Comparison of ENCODE assay signal across 8 cellular contexts in genomic region chr6:3054229-3055157, GRCh38. TPM values are rescaled to one million over a fixed set of nuclear protein-coding genes. Genes with fewer than 3 reads are reported as not detected.
DNase-seq lines count a peak whose midpoint lies in the region; ATAC-seq and TF ChIP-seq lines count a peak whose summit lies in the region.
"Not testable (repeated sequence)": the region's sequence is repeated elsewhere in the genome, so short reads cannot be mapped to it uniquely, and the experiment has no call there.

No MANE protein-coding gene starts in this region.

- H3K36me3 ChIP-seq in CD8-positive, alpha-beta T cell (ENCODE audit: insufficient read depth, low read length); NT2/D1 (ENCODE audit: insufficient read depth, insufficient read length, low read length); iPS-20b (ENCODE audit: insufficient read depth, low read depth, low read length); neuronal stem cell (replicated peaks in 1 of 2; ENCODE audit: control insufficient read depth in 2 of 2, insufficient read depth in 2 of 2, low read length in 2 of 2); thymus (ENCODE audit: control insufficient read depth, insufficient read depth): not testable (repeated sequence)

- ATAC-seq in CD8-positive, alpha-beta T cell = not testable (repeated sequence)

- TF ChIP-seq CTCF in CD8-positive, alpha-beta T cell (IDR thresholded peaks at IDR 0.05); endothelial cell (IDR thresholded peaks at IDR 0.05; ENCODE audit: unreplicated experiment): not testable (repeated sequence)

- not testable (repeated sequence) for H3K23ac ChIP-seq in neuronal stem cell (ENCODE audit: low read depth, low read length, poor library complexity)

- not testable (repeated sequence) for H3K4me1 ChIP-seq in CD8-positive, alpha-beta T cell (ENCODE audit: insufficient read depth, low read length); NT2/D1 (ENCODE audit: insufficient read depth, insufficient read length); neuronal stem cell (ENCODE audit: control insufficient read depth in 2 of 2, insufficient read depth in 1 of 2, low read depth in 1 of 2, low read length in 2 of 2); thymus (ENCODE audit: control insufficient read depth, insufficient read depth, low read length)
- peaks cover 14% of the 10 kb centered on the region; the same call in 1 of the 2 replicates for H3K4me1 ChIP-seq in iPS-20b (ENCODE audit: insufficient read depth, low read length)

- peaks cover 18% of the 10 kb centered on the region for H3K4me1 Mint-ChIP-seq in CD8-positive, alpha-beta T cell (ENCODE audit: low read depth)
- H3K4me1 Mint-ChIP-seq in activated naive CD4-positive, alpha-beta T cell treated with anti-CD3 and anti-CD28 coated beads, Interleukin-2, amount 10 ng/mL, durations not matched to agents 7 days and 5 days = peaks cover 46% of the 10 kb centered on the region
- peaks cover 16% of the 10 kb centered on the region for H3K4me1 Mint-ChIP-seq in endothelial cell (ENCODE audit: unreplicated experiment)

- peak overlapping the region; percentile 85 for H3K18ac ChIP-seq in neuronal stem cell (ENCODE audit: low read length)

- intact Hi-C loops in CD8-positive, alpha-beta T cell (cut with DNase I, micrococcal nuclease) = loop anchor here (1.0 to 5.0 kb wide), 3 partner anchors 122 to 263 kb away; partner anchors contain the start of gene SERPINB1 (in 1 of the 2)

- not testable (repeated sequence) for H2BK120ac ChIP-seq in neuronal stem cell (ENCODE audit: low read depth, low read length)

- not testable (repeated sequence) for H3K9me3 ChIP-seq in CD8-positive, alpha-beta T cell (ENCODE audit: low read length); NT2/D1 (ENCODE audit: insufficient read depth, low read length); iPS-20b (ENCODE audit: insufficient read depth, low read depth, low read length); neuronal stem cell (replicated peaks in 1 of 2; ENCODE audit: control insufficient read depth in 2 of 2, insufficient read depth in 1 of 2, low read depth in 1 of 2, low read length in 2 of 2); thymus (ENCODE audit: control insufficient read depth)

- H4K91ac ChIP-seq in neuronal stem cell (ENCODE audit: low read depth, low read length, poor library complexity) = not testable (repeated sequence)

- H2AFZ ChIP-seq in neuronal stem cell (ENCODE audit: low read length) = peak overlapping the region; percentile 49

- H3K27ac Mint-ChIP-seq in CD8-positive, alpha-beta T cell; activated naive CD4-positive, alpha-beta T cell treated with anti-CD3 and anti-CD28 coated beads, Interleukin-2, amount 10 ng/mL, durations not matched to agents 7 days and 5 days: not testable (repeated sequence)
- H3K27ac Mint-ChIP-seq in endothelial cell (ENCODE audit: unreplicated experiment) = peak overlapping the region; percentile 91

- not testable (repeated sequence) for H2BK5ac ChIP-seq in neuronal stem cell (ENCODE audit: low read length)

- H3K27me3 Mint-ChIP-seq in CD8-positive, alpha-beta T cell (ENCODE audit: low read depth); endothelial cell (ENCODE audit: unreplicated experiment): not testable (repeated sequence)
- peaks cover 36% of the 10 kb centered on the region for H3K27me3 Mint-ChIP-seq in activated naive CD4-positive, alpha-beta T cell treated with anti-CD3 and anti-CD28 coated beads, Interleukin-2, amount 10 ng/mL, durations not matched to agents 7 days and 5 days

- H3K79me1 ChIP-seq in neuronal stem cell (ENCODE audit: low read depth, low read length) = not testable (repeated sequence)

- not testable (repeated sequence) for H3K36me3 Mint-ChIP-seq in CD8-positive, alpha-beta T cell; activated naive CD4-positive, alpha-beta T cell treated with anti-CD3 and anti-CD28 coated beads, Interleukin-2, amount 10 ng/mL, durations not matched to agents 7 days and 5 days; endothelial cell (ENCODE audit: low read depth, unreplicated experiment)

- H3K4me2 ChIP-seq in neuronal stem cell (ENCODE audit: insufficient read depth, low read length, poor library complexity, severe bottlenecking) = peak overlapping the region; percentile 77

- CTCF ChIA-PET in CD8-positive, alpha-beta T cell (lab: Charles Lee) = interaction anchor here (1.2 to 2.1 kb wide), 7 partner anchors 16 to 65 kb away, joined by 3 to 6 read pairs (median 5); partner anchors contain the start of gene NQO2
- CTCF ChIA-PET in activated naive CD4-positive, alpha-beta T cell treated with anti-CD3 and anti-CD28 coated beads, Interleukin-2, amount 10 ng/mL, durations not matched to agents 7 days and 5 days (lab: Charles Lee) = interaction anchor here (1.0 to 3.8 kb wide), 8 partner anchors 23 to 64 kb away, joined by 3 to 20 read pairs (median 5); partner anchors contain the start of gene NQO2

- not testable (repeated sequence) for DNase-seq in CD8-positive, alpha-beta T cell; NT2/D1 (ENCODE audit: low read depth, low spot score); activated naive CD4-positive, alpha-beta T cell treated with anti-CD3 and anti-CD28 coated beads, Interleukin-2, amount 10 ng/mL, durations not matched to agents 7 days and 5 days; neuronal stem cell (ENCODE audit: low spot score)
- DNase-seq in M059J (ENCODE audit: low read depth) = peak; percentile 56
- DNase-seq in endothelial cell (ENCODE audit: low spot score) = peak; percentile 30

- not testable (repeated sequence) for H3K27me3 ChIP-seq in CD8-positive, alpha-beta T cell (ENCODE audit: insufficient read depth, low read length); NT2/D1 (ENCODE audit: insufficient read depth, insufficient read length); thymus (ENCODE audit: control insufficient read depth, insufficient read depth)
- peaks cover 11% of the 10 kb centered on the region; the same call in 1 of the 2 replicates for H3K27me3 ChIP-seq in iPS-20b (ENCODE audit: insufficient read depth, low read length)
- H3K27me3 ChIP-seq in neuronal stem cell (ENCODE audit: control insufficient read depth in 3 of 3, insufficient read depth in 3 of 3, low read depth in 1 of 3, low read length in 3 of 3) = peaks cover 0 to 63% (median 4%) of the 10 kb centered on the region in 3 experiments

- WGBS in neuronal stem cell (ENCODE audit: extremely low coverage in 2 of 2, insufficient read length in 2 of 2, insufficient replicate concordance in 1 of 2), 2 donors = no CpG with 5 or more reads among the region's 27 CpGs
- WGBS in thymus = 72% methylated on average over 27 of the region's 27 CpGs

- not testable (repeated sequence) for H2BK12ac ChIP-seq in neuronal stem cell (ENCODE audit: low read length)

- not testable (repeated sequence) for H3K14ac ChIP-seq in neuronal stem cell (ENCODE audit: low read length)

- not testable (repeated sequence) for H3K27ac ChIP-seq in CD8-positive, alpha-beta T cell (ENCODE audit: low read depth, low read length); neuronal stem cell (replicated peaks; ENCODE audit: low read length)
- H3K27ac ChIP-seq in iPS-20b (ENCODE audit: low read length) = peak overlapping the region; percentile 49
- peak overlapping the region; percentile 31 for H3K27ac ChIP-seq in thymus (ENCODE audit: low read depth)

- not testable (repeated sequence) for H3K9me3 Mint-ChIP-seq in CD8-positive, alpha-beta T cell; activated naive CD4-positive, alpha-beta T cell treated with anti-CD3 and anti-CD28 coated beads, Interleukin-2, amount 10 ng/mL, durations not matched to agents 7 days and 5 days; endothelial cell (ENCODE audit: unreplicated experiment)

- not testable (repeated sequence) for H4K8ac ChIP-seq in neuronal stem cell (ENCODE audit: low read depth, low read length)

- peak overlapping the region; percentile 21 for H2AK5ac ChIP-seq in neuronal stem cell (ENCODE audit: low read depth, low read length)

- peak overlapping the region; percentile 59 for H3K9ac ChIP-seq in NT2/D1 (ENCODE audit: insufficient read length, low read depth)
- H3K9ac ChIP-seq in iPS-20b (ENCODE audit: low read depth, low read length) = peak overlapping the region; percentile 77; the same call in 1 of the 2 replicates
- H3K9ac ChIP-seq in neuronal stem cell (ENCODE audit: low read depth, low read length, poor library complexity) = not testable (repeated sequence)

- peak overlapping the region; percentile 40 for H3K4me3 ChIP-seq in CD8-positive, alpha-beta T cell (ENCODE audit: low read depth, low read length)
- H3K4me3 ChIP-seq in NT2/D1 (ENCODE audit: insufficient read length, low read depth) (peak overlapping the region; percentile 44), iPS-20b (ENCODE audit: low read length) (peak overlapping the region; percentile 63), neuronal stem cell (ENCODE audit: low read length in 2 of 2) (peak overlapping the region in 1 of 2 donors; percentile 71)
- not testable (repeated sequence) for H3K4me3 ChIP-seq in thymus (ENCODE audit: low read length)

- H3K4me3 Mint-ChIP-seq in CD8-positive, alpha-beta T cell = peak overlapping the region; percentile 70
- peak overlapping the region; percentile 66 for H3K4me3 Mint-ChIP-seq in activated naive CD4-positive, alpha-beta T cell treated with anti-CD3 and anti-CD28 coated beads, Interleukin-2, amount 10 ng/mL, durations not matched to agents 7 days and 5 days
- H3K4me3 Mint-ChIP-seq in endothelial cell (ENCODE audit: unreplicated experiment) = peak overlapping the region; percentile 83

- peak overlapping the region; percentile 85 for H2BK15ac ChIP-seq in neuronal stem cell (ENCODE audit: low read length)

- POLR2A ChIA-PET in CD8-positive, alpha-beta T cell (lab: Charles Lee) = interaction anchor here (0.8 to 1.8 kb wide), 9 partner anchors 9 to 289 kb away, joined by 3 to 23 read pairs (median 4); partner anchors contain the start of genes NQO2, RIPK1 and WRNIP1

- not testable (repeated sequence) for H3K4ac ChIP-seq in neuronal stem cell (ENCODE audit: low read length)

RNA-seq across cellular contexts. Expression of gene RIPK1, which starts 13.8 kb away (rescaled TPM):
- total RNA-seq in CD8-positive, alpha-beta T cell = 10 to 100 TPM; 18.6 to 19.7 TPM
- total RNA-seq in M059J (2014; rRNA removed; shearing (Covaris generic)) = 26.5 and 43.6 TPM in 2 replicates
- 34.7 TPM for total RNA-seq in endothelial cell (ENCODE audit: unreplicated experiment)
- 4.6 TPM for polyA plus RNA-seq in neuronal stem cell (2013, experiment 1 of 2)
- 4.5 TPM for polyA plus RNA-seq in neuronal stem cell (2013, experiment 2 of 2)
- 25.2 TPM for polyA plus RNA-seq in thymus

RNA-seq across cellular contexts. Expression of gene NQO2, which starts 54.8 kb away (rescaled TPM):
- total RNA-seq in CD8-positive, alpha-beta T cell = 1 to 10 TPM; 3.8 to 5.5 TPM
- 40.2 and 46.4 TPM in 2 replicates for total RNA-seq in M059J (2014; rRNA removed; shearing (Covaris generic))
- total RNA-seq in endothelial cell (ENCODE audit: unreplicated experiment) = 58.8 TPM
- polyA plus RNA-seq in neuronal stem cell (2013, experiment 1 of 2) = 28.9 TPM
- 28.0 TPM for polyA plus RNA-seq in neuronal stem cell (2013, experiment 2 of 2)
- 21.7 TPM for polyA plus RNA-seq in thymus
